In the genomic region with DNA sequence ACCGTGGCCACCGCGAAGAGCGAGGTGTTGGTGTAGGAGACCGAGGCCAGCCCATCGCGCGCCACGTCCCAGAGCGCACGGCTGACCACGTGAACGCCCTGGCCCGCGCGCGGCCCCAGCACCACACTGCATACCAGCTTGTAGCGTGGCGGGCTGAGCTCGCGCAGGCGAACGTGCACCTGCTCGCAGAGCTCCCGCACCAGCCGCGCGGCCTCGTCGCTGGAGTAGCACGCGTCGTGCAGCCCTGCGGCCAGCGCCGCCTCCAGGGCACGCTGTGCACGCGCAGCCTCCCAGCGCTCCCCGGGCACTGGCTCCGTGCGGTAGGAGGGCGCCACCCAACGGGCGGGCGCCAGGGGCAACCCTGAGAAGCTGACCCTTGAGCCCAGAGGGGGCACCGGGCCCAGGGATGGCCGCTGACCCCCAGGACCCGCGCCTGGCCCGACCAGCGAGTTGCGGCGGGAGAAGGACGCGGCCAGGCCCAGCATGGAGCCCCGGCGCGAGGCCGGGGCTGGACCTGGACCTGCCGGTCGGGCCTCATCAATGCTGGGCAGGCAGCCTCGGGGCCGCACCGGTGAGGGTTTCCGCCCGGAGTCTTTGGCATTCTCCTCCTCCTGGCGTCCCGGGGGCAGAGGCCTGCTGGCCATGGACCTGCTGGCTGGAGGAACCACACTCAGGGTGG, we compare ENCODE assay signal across 2 cellular contexts.
TF ChIP-seq lines count a peak whose summit lies in the region.

No MANE protein-coding gene starts in this region.

TF ChIP-seq in H1, 55 proteins besides CTCF, POLR2A, EP300 and RAD21:
- TF ChIP-seq, protein P1, sequence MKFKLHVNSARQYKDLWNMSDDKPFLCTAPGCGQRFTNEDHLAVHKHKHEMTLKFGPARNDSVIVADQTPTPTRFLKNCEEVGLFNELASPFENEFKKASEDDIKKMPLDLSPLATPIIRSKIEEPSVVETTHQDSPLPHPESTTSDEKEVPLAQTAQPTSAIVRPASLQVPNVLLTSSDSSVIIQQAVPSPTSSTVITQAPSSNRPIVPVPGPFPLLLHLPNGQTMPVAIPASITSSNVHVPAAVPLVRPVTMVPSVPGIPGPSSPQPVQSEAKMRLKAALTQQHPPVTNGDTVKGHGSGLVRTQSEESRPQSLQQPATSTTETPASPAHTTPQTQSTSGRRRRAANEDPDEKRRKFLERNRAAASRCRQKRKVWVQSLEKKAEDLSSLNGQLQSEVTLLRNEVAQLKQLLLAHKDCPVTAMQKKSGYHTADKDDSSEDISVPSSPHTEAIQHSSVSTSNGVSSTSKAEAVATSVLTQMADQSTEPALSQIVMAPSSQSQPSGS (IDR thresholded peaks at IDR 0.05; ENCODE audit: low read length) = no peak
- peak; percentile 30 for TF ChIP-seq POLR2AphosphoS5 (IDR thresholded peaks at IDR 0.05; ENCODE audit: low read depth, low read length)

TF ChIP-seq in GM12891, 5 proteins besides CTCF, POLR2A, EP300 and RAD21:
- TF ChIP-seq SPI1 (IDR thresholded peaks at IDR 0.05; ENCODE audit: low read depth, low read length) (no peak), POU2F2 (IDR thresholded peaks at IDR 0.05; ENCODE audit: low read depth, low read length) (no peak), POLR2AphosphoS5 (IDR thresholded peaks at IDR 0.05; ENCODE audit: low read depth, low read length) (no peak), PAX5 (IDR thresholded peaks at IDR 0.05; ENCODE audit: insufficient read depth, low read length, severe bottlenecking) (no peak), TAF1 (IDR thresholded peaks at IDR 0.05; ENCODE audit: low read depth, low read length) (no peak)
